ENCODE assay signal across 23 cellular contexts in genomic region chr3:160055659-160056058, GRCh38.
DNase-seq lines count a peak whose midpoint lies in the region; ATAC-seq and TF ChIP-seq lines count a peak whose summit lies in the region.
"Had no signal": no experiment of that assay in that cellular context is flagged by ENCODE, and none has a peak within 500 bp of the region (broad histone marks: within the 10 kb centered on the region; RNA-seq: fewer than 3 reads in every experiment).

No MANE protein-coding gene starts in this region.

- ATAC-seq in left colon, result peak; percentile 58
- no peak for ATAC-seq in HG03342 (IDR thresholded peaks at IDR 0.05; ENCODE audit: unreplicated experiment)
- ATAC-seq: A549, GM12878, GM23338, HCT116 had no signal

- no peak overlapping the region for H3K4me3 ChIP-seq in HEK293 (ENCODE audit: low read depth, low read length)
- H3K4me3 ChIP-seq: A549; BLaER1 treated with 17β-estradiol and CSF1 and Interleukin-3, amounts not matched to agents 10 nM and 100 nM; GM12878; GM23338 had no signal

- CTCF ChIA-PET in HEK293 (lab: Yijun Ruan, JAX) (no interaction called here), RWPE1 (lab: Yijun Ruan, JAX) (no interaction called here)

- H3K4me1 ChIP-seq in HEK293 (ENCODE audit: control insufficient read depth, insufficient read depth, low read length), result no peaks in the 10 kb centered on the region
- H3K4me1 ChIP-seq: A549, BE2C had no signal

- no peaks in the 10 kb centered on the region for H3K9me3 ChIP-seq in HEK293 (ENCODE audit: control insufficient read depth, insufficient read depth, low read depth, low read length)
- H3K9me3 ChIP-seq: A549, BE2C had no signal

- DNase-seq in NCI-H69 (lab: John Stamatoyannopoulos, UW), result peak; percentile 6
- no peak for DNase-seq in left colon
- DNase-seq in RWPE1 (ENCODE audit: low spot score), result no peak
- no peak for DNase-seq in NK-92 (lab: John Stamatoyannopoulos, UW; ENCODE audit: unreplicated experiment)
- DNase-seq: 8988T; ACHN; AML-193; BE2C; CD4-positive, alpha-beta T cell; CD8-positive, alpha-beta memory T cell; DMS 273 treated with DMSO at 0.1 percent for 48 hours; DMS79; EL; GDM1; H9; HFFc6 had no signal

- TF ChIP-seq CTCF in HEK293 (tag by site-specific recombination; IDR thresholded peaks at IDR 0.05) (no peak), RWPE1 (conservative IDR thresholded peaks at IDR 0.05; ENCODE audit: low read depth) (no peak)

- POLR2A ChIA-PET in HEK293 (lab: Yijun Ruan, JAX) (no interaction called here), RWPE1 (lab: Yijun Ruan, JAX; ENCODE audit: low non-redundant PET) (no interaction called here)

- intact Hi-C loops in left colon (cut with DNase I, micrococcal nuclease), result no loop called here

- no peaks in the 10 kb centered on the region for H3K36me3 ChIP-seq in HEK293 (ENCODE audit: control insufficient read depth in 2 of 2, insufficient read depth in 1 of 2, low read length in 2 of 2)
- H3K36me3 ChIP-seq: BE2C; BLaER1 treated with 17β-estradiol and CSF1 and Interleukin-3, amounts not matched to agents 10 nM and 100 nM had no signal

- no peak overlapping the region for H3K27ac ChIP-seq in HEK293 (ENCODE audit: extremely low read depth, low read depth, low read length)
- H3K27ac ChIP-seq in RWPE1, result no peak overlapping the region
- H3K27ac ChIP-seq: A549; BLaER1 treated with 17β-estradiol and CSF1 and Interleukin-3, amounts not matched to agents 10 nM and 100 nM had no signal

TF ChIP-seq in HEK293, 187 proteins besides CTCF, POLR2A, EP300 and RAD21:
- TF ChIP-seq ZBTB11 (tag by site-specific recombination; conservative IDR thresholded peaks at IDR 0.05; ENCODE audit: low read depth) (no peak), ZBTB17 (tag by site-specific recombination; IDR thresholded peaks at IDR 0.05) (peak; percentile 35; the same call in 1 of the 2 replicates), ZNF610 (tag by site-specific recombination; IDR thresholded peaks at IDR 0.05; ENCODE audit: borderline replicate concordance) (no peak)
